9 cellular contexts compared by ENCODE assay signal in genomic region chr12:67650528-67651379, GRCh38. TPM values are rescaled to one million over a fixed set of nuclear protein-coding genes. Genes with fewer than 3 reads are reported as not detected.
A peak's percentile ranks its signal among the peaks of the same experiment; 100 is the strongest.
DNase-seq lines count a peak whose midpoint lies in the region; ATAC-seq, FAIRE-seq and TF ChIP-seq lines count a peak whose summit lies in the region.
"Had no signal": no experiment of that assay in that cellular context is flagged by ENCODE, and none has a peak within 500 bp of the region (broad histone marks: within the 10 kb centered on the region; RNA-seq: fewer than 3 reads in every experiment).

No MANE protein-coding gene starts in this region.

- H3K27me3 ChIP-seq in breast epithelium (no peaks in the 10 kb centered on the region), aorta (ENCODE audit: control insufficient read depth in 1 of 2, insufficient read depth in 2 of 2, low read length in 1 of 2) (no peaks in the 10 kb centered on the region)

- no peak for TF ChIP-seq CTCF in GM10266 (IDR thresholded peaks at IDR 0.05; ENCODE audit: control insufficient read depth, insufficient read depth, low read depth, missing control alignments)
- TF ChIP-seq CTCF in NB4 (IDR thresholded peaks at IDR 0.05; ENCODE audit: low read depth, low read length), result no peak
- no peak for TF ChIP-seq CTCF in breast epithelium (IDR thresholded peaks at IDR 0.05)

- intact Hi-C loops in breast epithelium (cut with DNase I; ENCODE audit: low total_unique reads), result no loop called here
- intact Hi-C loops in aorta (cut with DNase I), result loop anchor here in 1 of 2 donors (5.0 to 10.0 kb wide), 3 partner anchors 174 to 378 kb away; no protein-coding TSS in a partner anchor

- DNase-seq in GM10266 (ENCODE audit: extremely low spot score) (peak; percentile 53), NB4 (ENCODE audit: low read depth) (peak; percentile 25), breast epithelium (ENCODE audit: low spot score in 2 of 2) (no peak), aorta (no peak), HuH-7.5 (ENCODE audit: low spot score) (no peak), HTR-8/SVneo (ENCODE audit: insufficient read length, low spot score) (no peak)
- DNase-seq in stimulated activated naive CD4-positive, alpha-beta T cell treated with Interleukin-2 at 50 U/mL for 16 hours (lab: John Stamatoyannopoulos, UW), result no peak

- H3K4me3 ChIP-seq in NB4 (ENCODE audit: low read depth, low read length) (peak overlapping the region; percentile 71), breast epithelium (peak overlapping the region; percentile 95 to 99 (median 98)), mesodermal cell (ENCODE audit: extremely low read depth, insufficient read depth, low read length, poor library complexity, severe bottlenecking) (peak overlapping the region; percentile 93), aorta (ENCODE audit: low read length in 2 of 2) (peak overlapping the region; percentile 89 to 98)

- 17 to 21% methylated on average over 4 to 5 of the region's 6 CpGs for WGBS in mesodermal cell (ENCODE audit: insufficient coverage in 2 of 2), 2 experiments
- 6% methylated on average over 6 of the region's 6 CpGs for WGBS in aorta, 2 donors

- no peak for TF ChIP-seq POLR2A in NB4 (IDR thresholded peaks at IDR 0.05; ENCODE audit: extremely low read depth, insufficient read length)
- TF ChIP-seq POLR2A in breast epithelium (IDR thresholded peaks at IDR 0.05), result no peak

- H3K4me1 ChIP-seq in breast epithelium (peaks cover 0 to 9% of the 10 kb centered on the region in 2 donors), mesodermal cell (ENCODE audit: control insufficient read depth, insufficient read depth, low read length, poor library complexity, severe bottlenecking) (peaks cover 33% of the 10 kb centered on the region), aorta (ENCODE audit: control insufficient read depth in 1 of 2, insufficient read depth in 2 of 2, low read length in 2 of 2) (no peaks in the 10 kb centered on the region)

- H3K36me3 ChIP-seq in breast epithelium (no peaks in the 10 kb centered on the region), mesodermal cell (ENCODE audit: control insufficient read depth, insufficient read depth, low read length) (peaks cover 38% of the 10 kb centered on the region), aorta (ENCODE audit: control insufficient read depth in 1 of 2, insufficient read depth in 2 of 2, low read length in 1 of 2) (no peaks in the 10 kb centered on the region)

- no peaks in the 10 kb centered on the region for H3K9me3 ChIP-seq in breast epithelium
- no peaks in the 10 kb centered on the region for H3K9me3 ChIP-seq in mesodermal cell (ENCODE audit: control insufficient read depth, low read length)
- H3K9me3 ChIP-seq in aorta (ENCODE audit: control insufficient read depth, low read length), result no peaks in the 10 kb centered on the region

- no peak for ATAC-seq in aorta (ENCODE audit: low FRiP score)

- FAIRE-seq in HTR-8/SVneo (lab: Jason Lieb, UNC), result no peak
- FAIRE-seq: TTC549 had no signal

- H3K27ac ChIP-seq in breast epithelium, result peak overlapping the region; percentile 89 to 96
- no peak overlapping the region for H3K27ac ChIP-seq in mesodermal cell (ENCODE audit: low read depth, low read length, severe bottlenecking)
- H3K27ac ChIP-seq in aorta (ENCODE audit: low read depth in 1 of 2, low read length in 2 of 2), result peak overlapping the region in 1 of 2 donors; percentile 37

RNA-seq across cellular contexts. Expression of gene DYRK2, which starts 2.2 kb away (rescaled TPM):
- total RNA-seq in breast epithelium (10 to 100 TPM; 12.4 to 19.2 (median 17.7) TPM), aorta (10 to 100 TPM; 26.7 to 42.5 TPM)
- 43.1 TPM for polyA plus RNA-seq in mesodermal cell (2013, experiment 1 of 2)
- polyA plus RNA-seq in mesodermal cell (2013, experiment 2 of 2), result 36.2 TPM
- 1 to 10 TPM; 6.4 to 7.9 TPM for polyA plus RNA-seq in aorta

Comparison
In these comparisons a context has a peak if more than half of its experiments do, and no peak if none do; other contexts are left out.
1. DNase-seq: peak in GM10266 (single experiment) and NB4 (single experiment); none in breast epithelium (0 of 2), aorta (0 of 2), stimulated activated naive CD4-positive, alpha-beta T cell treated with Interleukin-2 at 50 U/mL for 16 hours (single experiment), HuH-7.5 (single experiment) and HTR-8/SVneo (single experiment).
2. Peak in every context shown above with its lines, with median percentiles within 50 percentile points of each other: H3K4me3 ChIP-seq.